In genomic region chr16:11251525-11252481, GRCh38 we compare ENCODE assay signal across 9 cellular contexts. TPM values are rescaled to one million over a fixed set of nuclear protein-coding genes. Genes with fewer than 3 reads are reported as not detected.
DNase-seq lines count a peak whose midpoint lies in the region; ATAC-seq and TF ChIP-seq lines count a peak whose summit lies in the region.
"Had no signal": no experiment of that assay in that cellular context is flagged by ENCODE, and none has a peak within 500 bp of the region (broad histone marks: within the 10 kb centered on the region; RNA-seq: fewer than 3 reads in every experiment).

No MANE protein-coding gene starts in this region.

- H2AFZ ChIP-seq in OCI-LY1 (ENCODE audit: low read length), result no peak overlapping the region

- H3K4me1 ChIP-seq in OCI-LY1 (ENCODE audit: insufficient read depth, low read length, severe bottlenecking) (peaks cover 74% of the 10 kb centered on the region), vagina (peaks cover 28% of the 10 kb centered on the region), SJCRH30 (no peaks in the 10 kb centered on the region)

- H3K9ac ChIP-seq in OCI-LY1 (ENCODE audit: low read length), result peak overlapping the region; percentile 87

- H3K36me3 ChIP-seq in OCI-LY1 (ENCODE audit: insufficient read depth, low read length) (peaks cover 30% of the 10 kb centered on the region), vagina (no peaks in the 10 kb centered on the region), SJCRH30 (no peaks in the 10 kb centered on the region)

- no peaks in the 10 kb centered on the region for H3K27me3 Mint-ChIP-seq in naive B cell

- H3K9me3 ChIP-seq in OCI-LY1 (ENCODE audit: low read length) (no peaks in the 10 kb centered on the region), vagina (no peaks in the 10 kb centered on the region), SJCRH30 (replicated peaks) (no peaks in the 10 kb centered on the region)

- peak overlapping the region; percentile 89 for H3K4me2 ChIP-seq in OCI-LY1 (ENCODE audit: low read length)

- H3K4me1 Mint-ChIP-seq in naive B cell, result peaks cover 23 to 35% (median 32%) of the 10 kb centered on the region in 3 donors

- no peaks in the 10 kb centered on the region for H3K9me3 Mint-ChIP-seq in naive B cell

- H3F3A ChIP-seq in OCI-LY1 (ENCODE audit: insufficient read depth, low read length), result no peaks in the 10 kb centered on the region; the same call in 1 of the 2 replicates

- H3K27ac Mint-ChIP-seq in naive B cell, result peak overlapping the region in 5 of 6 donors; percentile 21 to 89 (median 60)

- no peaks in the 10 kb centered on the region for H3K79me2 ChIP-seq in OCI-LY1 (ENCODE audit: insufficient read depth, low read length)

- H3K27ac ChIP-seq in OCI-LY1 (ENCODE audit: low read depth, low read length, poor library complexity, severe bottlenecking), result peak overlapping the region; percentile 92
- H3K27ac ChIP-seq in vagina, result peak overlapping the region; percentile 99
- H3K27ac ChIP-seq in SJCRH30, result no peak overlapping the region

- no peaks in the 10 kb centered on the region for H3K9me2 ChIP-seq in OCI-LY1 (ENCODE audit: low read depth, low read length)

- H3K36me3 Mint-ChIP-seq in naive B cell, result peaks cover 6 to 20% of the 10 kb centered on the region in 2 donors

- TF ChIP-seq CTCF in OCI-LY1 (IDR thresholded peaks at IDR 0.05; ENCODE audit: low read length) (no peak), vagina (IDR thresholded peaks at IDR 0.05) (no peak)

- no peaks in the 10 kb centered on the region for H3K27me3 ChIP-seq in OCI-LY1 (ENCODE audit: insufficient read depth, low read length)
- H3K27me3 ChIP-seq in vagina, result no peaks in the 10 kb centered on the region
- H3K27me3 ChIP-seq in SJCRH30, result no peaks in the 10 kb centered on the region

- H3K4me3 ChIP-seq in OCI-LY1 (ENCODE audit: low read depth, low read length, poor library complexity, severe bottlenecking), result peak overlapping the region; percentile 87
- H3K4me3 ChIP-seq in vagina, result peak overlapping the region in 1 of 2 donors; percentile 9
- H3K4me3 ChIP-seq in SJCRH30, result no peak overlapping the region

- ATAC-seq in naive B cell (ENCODE audit: low read depth in 2 of 2), result no peak
- no peak for ATAC-seq in HG02970 (IDR thresholded peaks at IDR 0.05; ENCODE audit: low FRiP score, unreplicated experiment)
- ATAC-seq in HG03025 (IDR thresholded peaks at IDR 0.05; ENCODE audit: low FRiP score, unreplicated experiment), result no peak

- DNase-seq in activated effector memory CD4-positive, alpha-beta T cell treated with Interleukin-2 at 50 U/mL for 16 hours, result peak; percentile 71
- no peak for DNase-seq in naive B cell
- DNase-seq in vagina (ENCODE audit: extremely low spot score in 2 of 2), result no peak
- no peak for DNase-seq in SJCRH30

- intact Hi-C loops in vagina (cut with DNase I), result loop anchor here (10.0 kb wide), 1 partner anchor 697 kb away; no protein-coding TSS in a partner anchor

- H3K4me3 Mint-ChIP-seq in naive B cell, result peak overlapping the region in 3 of 8 donors; percentile 47 to 88 (median 67)

- no peak for TF ChIP-seq POLR2A in vagina (IDR thresholded peaks at IDR 0.05)

- no peaks in the 10 kb centered on the region for H4K20me1 ChIP-seq in OCI-LY1 (ENCODE audit: insufficient read depth, low read length)

RNA-seq across cellular contexts. Expression of gene SOCS1, which starts 4.2 kb away (rescaled TPM):
- polyA plus RNA-seq in naive B cell (ENCODE audit: low read depth in 6 of 6), result 10 to 100 TPM; 19.8 to 62.0 (median 32.5) TPM
- total RNA-seq in vagina, result 22.1 TPM
- 1.4 and 1.8 TPM in 2 replicates for total RNA-seq in SJCRH30 (2014; rRNA removed; shearing (Covaris generic))

RNA-seq across cellular contexts. Expression of gene TNP2, which starts 17.3 kb away (rescaled TPM):
- polyA plus RNA-seq in naive B cell (ENCODE audit: low read depth in 6 of 6), result not detected
- not detected for total RNA-seq in vagina
- not detected in 2 replicates for total RNA-seq in SJCRH30 (2014; rRNA removed; shearing (Covaris generic))
- total RNA-seq: LHCN-M2 had no signal
- polyA plus RNA-seq: keratinocyte had no signal

RNA-seq across cellular contexts. Expression of gene PRM3, which starts 21.6 kb away (rescaled TPM):
- not detected for polyA plus RNA-seq in naive B cell (ENCODE audit: low read depth in 6 of 6)
- not detected for total RNA-seq in vagina
- total RNA-seq in SJCRH30 (2014; rRNA removed; shearing (Covaris generic)), result not detected in 2 replicates
- total RNA-seq: LHCN-M2 had no signal
- polyA plus RNA-seq: keratinocyte had no signal

RNA-seq across cellular contexts. Expression of gene PRM2, which starts 24.5 kb away (rescaled TPM):
- polyA plus RNA-seq in naive B cell (ENCODE audit: low read depth in 6 of 6), result not detected
- total RNA-seq in vagina, result not detected
- total RNA-seq in SJCRH30 (2014; rRNA removed; shearing (Covaris generic)), result not detected in 2 replicates
- total RNA-seq: LHCN-M2 had no signal
- polyA plus RNA-seq: keratinocyte had no signal

RNA-seq across cellular contexts. Expression of gene PRM1, which starts 29.3 kb away (rescaled TPM):
- polyA plus RNA-seq in naive B cell (ENCODE audit: low read depth in 6 of 6), result not detected
- total RNA-seq in vagina, result not detected
- not detected in 2 replicates for total RNA-seq in SJCRH30 (2014; rRNA removed; shearing (Covaris generic))
- total RNA-seq: LHCN-M2 had no signal
- polyA plus RNA-seq: keratinocyte had no signal
